ENCODE assay signal across 15 cellular contexts in the genomic region with DNA sequence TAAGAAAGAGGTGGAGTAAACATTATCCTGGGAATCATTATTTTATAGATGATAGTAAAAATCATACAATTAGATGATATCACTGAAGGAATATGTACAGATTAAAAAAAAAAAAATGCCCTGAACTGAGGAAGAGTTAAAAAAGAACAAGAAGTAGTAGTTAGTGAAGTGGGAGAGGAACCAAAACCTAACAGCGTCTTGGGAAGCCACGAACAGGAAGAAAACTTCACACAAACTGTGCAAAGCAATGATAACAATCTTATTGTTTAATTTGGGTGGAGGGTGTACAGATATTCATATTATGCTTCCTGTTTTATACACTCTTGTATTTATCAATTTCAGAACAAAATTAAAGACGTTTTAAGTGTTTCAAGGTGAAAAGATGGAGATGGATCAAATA. TPM values are rescaled to one million over a fixed set of nuclear protein-coding genes. Genes with fewer than 3 reads are reported as not detected.
A peak's percentile ranks its signal among the peaks of the same experiment; 100 is the strongest.
DNase-seq lines count a peak whose midpoint lies in the region; ATAC-seq, FAIRE-seq and TF ChIP-seq lines count a peak whose summit lies in the region.
"Had no signal": no experiment of that assay in that cellular context is flagged by ENCODE, and none has a peak within 500 bp of the region (broad histone marks: within the 10 kb centered on the region; RNA-seq: fewer than 3 reads in every experiment).

No MANE protein-coding gene starts in this region.

- H4K20me1 ChIP-seq in DOHH2 (ENCODE audit: control insufficient read depth, insufficient read depth, low read depth, low read length), result no peaks in the 10 kb centered on the region

- H3K4me1 ChIP-seq in DOHH2 (ENCODE audit: control insufficient read depth, low read length), result peaks cover 34% of the 10 kb centered on the region

- H3K27me3 Mint-ChIP-seq in CD14-positive monocyte (ENCODE audit: low read depth in 3 of 3) (no peaks in the 10 kb centered on the region), immature natural killer cell (ENCODE audit: low read depth in 3 of 3) (peaks cover 2% of the 10 kb centered on the region in 3 donors)

- H3K27ac ChIP-seq in DOHH2 (ENCODE audit: low read depth, low read length), result no peak overlapping the region
- H3K27ac ChIP-seq in VCaP, result peak overlapping the region; percentile 18
- H3K27ac ChIP-seq: epithelial cell of prostate, testis had no signal

- no peak for ATAC-seq in HG02852 (IDR thresholded peaks at IDR 0.05; ENCODE audit: unreplicated experiment)
- no peak for ATAC-seq in GM21619 (IDR thresholded peaks at IDR 0.05; ENCODE audit: unreplicated experiment)
- ATAC-seq: left ventricle myocardium superior had no signal

- H3K4me1 Mint-ChIP-seq in CD14-positive monocyte (peaks cover 31% of the 10 kb centered on the region), immature natural killer cell (peaks cover 15 to 31% of the 10 kb centered on the region in 2 donors)

- H3K27me3 ChIP-seq in DOHH2 (ENCODE audit: control insufficient read depth, low read length), result no peaks in the 10 kb centered on the region
- H3K27me3 ChIP-seq: testis had no signal

- H3K36me3 Mint-ChIP-seq in CD14-positive monocyte, result peaks cover 30 to 54% of the 10 kb centered on the region in 2 donors
- peaks cover 11 to 29% (median 25%) of the 10 kb centered on the region in 3 donors for H3K36me3 Mint-ChIP-seq in immature natural killer cell

- H3K9me3 ChIP-seq in DOHH2 (ENCODE audit: control insufficient read depth, insufficient read depth, low read length), result no peaks in the 10 kb centered on the region
- H3K9me3 ChIP-seq: testis had no signal

- intact Hi-C loops in CD14-positive monocyte (cut with micrococcal nuclease), result no loop called here

- H3K9me3 Mint-ChIP-seq in CD14-positive monocyte (peaks cover 0 to 2% (median 0%) of the 10 kb centered on the region in 7 donors), immature natural killer cell (no peaks in the 10 kb centered on the region)

- H3K9me2 ChIP-seq in DOHH2 (replicated peaks; ENCODE audit: control insufficient read depth, low read length), result no peaks in the 10 kb centered on the region

- DNase-seq in CD14-positive monocyte (ENCODE audit: low spot score) (no peak), immature natural killer cell (no peak), HTR-8/SVneo (ENCODE audit: insufficient read length, low spot score) (no peak)
- DNase-seq in stimulated activated CD4-positive, alpha-beta T cell treated with anti-CD3 and anti-CD28 coated beads, Interleukin-15, amount 100 ng/mL, for 24 hours, result no peak
- DNase-seq: left ventricle myocardium superior, NCI-H1105 treated with DMSO at 0.1 percent for 48 hours, NCI-H446, testis had no signal

- H3K4me3 Mint-ChIP-seq in CD14-positive monocyte (peak overlapping the region in 1 of 2 donors; percentile 58), immature natural killer cell (peak overlapping the region; percentile 60 to 80 (median 72))

- H3K36me3 ChIP-seq in DOHH2 (ENCODE audit: control insufficient read depth, low read length), result peaks cover 44% of the 10 kb centered on the region

- peak overlapping the region; percentile 72 to 96 (median 94) for H3K27ac Mint-ChIP-seq in CD14-positive monocyte
- peak overlapping the region; percentile 73 to 91 (median 88) for H3K27ac Mint-ChIP-seq in immature natural killer cell

- no peak overlapping the region for H3K4me3 ChIP-seq in DOHH2 (ENCODE audit: low read length)
- H3K4me3 ChIP-seq: skin epidermis, testis had no signal

- no peaks in the 10 kb centered on the region for H3F3A ChIP-seq in DOHH2 (ENCODE audit: control insufficient read depth, insufficient read depth)

- H3K4me2 ChIP-seq in DOHH2 (ENCODE audit: low read length), result peak overlapping the region; percentile 23; the same call in 1 of the 2 replicates

- TF ChIP-seq CTCF in CD14-positive monocyte (IDR thresholded peaks at IDR 0.05) (no peak), DOHH2 (IDR thresholded peaks at IDR 0.05; ENCODE audit: low read depth, low read length, poor library complexity, severe bottlenecking) (no peak), VCaP (conservative IDR thresholded peaks at IDR 0.05) (no peak)

- no peak for FAIRE-seq in HTR-8/SVneo (lab: Jason Lieb, UNC)
- FAIRE-seq: bronchial epithelial cell had no signal

- H3K79me2 ChIP-seq in DOHH2 (ENCODE audit: control insufficient read depth, low read length), result peaks cover 35% of the 10 kb centered on the region

RNA-seq across cellular contexts. Expression of a gene that starts 3.5 kb away (rescaled TPM):
- polyA plus RNA-seq in CD14-positive monocyte, result 1 to 10 TPM; 3.5 to 3.8 TPM
- 10 to 100 TPM in 1 of 3 donors, 1 to 10 TPM in 2; 6.2 to 14.5 (median 6.5) TPM for polyA plus RNA-seq in immature natural killer cell

RNA-seq across cellular contexts. Expression of a gene that starts 3.6 kb away (rescaled TPM):
- 1 to 10 TPM; 3.8 to 5.7 TPM for polyA plus RNA-seq in CD14-positive monocyte
- 1 to 10 TPM; 5.7 to 9.4 (median 8.2) TPM for polyA plus RNA-seq in immature natural killer cell
